Comparison of ENCODE assay signal across 9 cellular contexts in the genomic region with DNA sequence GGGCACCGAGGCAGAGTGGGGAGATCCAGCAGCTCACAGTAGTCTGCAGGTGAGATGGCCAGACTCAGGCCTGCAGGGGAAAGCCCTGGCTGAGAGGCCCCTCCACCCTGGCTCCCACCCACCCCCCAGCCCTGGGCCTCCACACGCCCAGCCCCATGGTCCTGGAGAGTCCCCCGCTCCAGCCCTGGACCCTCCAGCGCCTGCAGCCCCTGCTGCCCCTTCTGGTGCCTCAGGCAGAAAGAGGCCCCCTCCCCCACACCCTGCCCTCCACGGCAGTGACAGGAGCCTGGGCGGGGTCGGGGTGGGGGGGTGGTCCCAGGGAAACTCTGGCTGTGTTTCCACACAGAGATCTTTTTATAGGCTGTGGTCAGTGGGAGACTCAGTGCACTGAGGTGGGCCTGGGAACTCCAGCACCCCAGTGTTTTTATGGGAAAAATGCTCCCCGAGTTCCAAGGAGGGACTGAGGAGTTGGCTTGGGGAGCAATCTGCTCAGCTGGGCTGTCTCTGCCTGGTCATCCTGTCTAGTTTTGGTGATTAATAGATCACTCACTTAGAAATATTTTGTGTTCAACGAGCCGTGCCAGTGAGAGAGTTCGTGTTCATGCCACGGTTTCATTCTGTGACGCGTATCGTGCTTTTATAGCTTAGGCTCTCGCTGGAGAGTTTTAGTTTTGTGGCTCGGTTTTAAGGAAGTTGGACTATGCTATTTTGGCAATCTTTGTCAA. TPM values are rescaled to one million over a fixed set of nuclear protein-coding genes. Genes with fewer than 3 reads are reported as not detected.
A peak's percentile ranks its signal among the peaks of the same experiment; 100 is the strongest.
DNase-seq lines count a peak whose midpoint lies in the region; TF ChIP-seq lines count a peak whose summit lies in the region.
"Had no signal": no experiment of that assay in that cellular context is flagged by ENCODE, and none has a peak within 500 bp of the region (broad histone marks: within the 10 kb centered on the region; RNA-seq: fewer than 3 reads in every experiment).

No MANE protein-coding gene starts in this region.

- no peak overlapping the region for H3K27ac ChIP-seq in neural progenitor cell

- no peaks in the 10 kb centered on the region for H3K36me3 ChIP-seq in neural progenitor cell

- peak overlapping the region; percentile 97 for H3K27ac Mint-ChIP-seq in HFFc6
- peak overlapping the region; percentile 6 for H3K27ac Mint-ChIP-seq in endothelial cell (ENCODE audit: unreplicated experiment)
- H3K27ac Mint-ChIP-seq in neural progenitor cell: peak overlapping the region; percentile 57
- H3K27ac Mint-ChIP-seq: T-helper 1 cell treated with Interleukin-12 subunit alpha and Interleukin-12 subunit beta and Interleukin-4 antibody, amounts not matched to agents 30 μg/mL and 1 μg/mL, for 36 hours had no signal

- H3K79me2 ChIP-seq in neural progenitor cell (ENCODE audit: low read depth): no peaks in the 10 kb centered on the region

- H3K36me3 Mint-ChIP-seq in HFFc6 (ENCODE audit: low read depth) (no peaks in the 10 kb centered on the region), endothelial cell (ENCODE audit: low read depth, unreplicated experiment) (peaks cover 11% of the 10 kb centered on the region), neural progenitor cell (peaks cover 4% of the 10 kb centered on the region)

- H2AFZ ChIP-seq in neural progenitor cell (replicated peaks): no peak overlapping the region

- TF ChIP-seq CTCF in GM10266 (IDR thresholded peaks at IDR 0.05; ENCODE audit: control insufficient read depth, insufficient read depth, low read depth, missing control alignments) (no peak), HFFc6 (IDR thresholded peaks at IDR 0.05) (no peak), endothelial cell (IDR thresholded peaks at IDR 0.05; ENCODE audit: unreplicated experiment) (no peak), neural progenitor cell (IDR thresholded peaks at IDR 0.05) (no peak)

- H4K20me1 ChIP-seq in neural progenitor cell (ENCODE audit: low read depth): peaks cover 56% of the 10 kb centered on the region

- H3K4me3 ChIP-seq in neural progenitor cell: no peak overlapping the region

- H3K4me2 ChIP-seq in neural progenitor cell: peak overlapping the region; percentile 25

- H3K9me3 Mint-ChIP-seq in HFFc6 (no peaks in the 10 kb centered on the region), endothelial cell (ENCODE audit: unreplicated experiment) (no peaks in the 10 kb centered on the region), neural progenitor cell (no peaks in the 10 kb centered on the region)
- H3K9me3 Mint-ChIP-seq: T-helper 1 cell treated with Interleukin-12 subunit alpha and Interleukin-12 subunit beta and Interleukin-4 antibody, amounts not matched to agents 30 μg/mL and 1 μg/mL, for 36 hours had no signal

- H3K4me1 ChIP-seq in neural progenitor cell: peaks cover 66% of the 10 kb centered on the region

- H3K4me3 Mint-ChIP-seq in HFFc6: peak overlapping the region; percentile 90
- H3K4me3 Mint-ChIP-seq in endothelial cell (ENCODE audit: unreplicated experiment): peak overlapping the region; percentile 48
- H3K4me3 Mint-ChIP-seq in neural progenitor cell: peak overlapping the region; percentile 48
- H3K4me3 Mint-ChIP-seq: T-helper 1 cell treated with Interleukin-12 subunit alpha and Interleukin-12 subunit beta and Interleukin-4 antibody, amounts not matched to agents 30 μg/mL and 1 μg/mL, for 36 hours had no signal

- DNase-seq in GM10266 (ENCODE audit: extremely low spot score) (peak; percentile 77), HFFc6 (peak; percentile 84), NOMO-1 (lab: John Stamatoyannopoulos, UW; ENCODE audit: unreplicated experiment in 2 of 2) (peak; percentile 66 to 85), endothelial cell (ENCODE audit: low spot score) (no peak), neural progenitor cell (ENCODE audit: low spot score) (no peak), occipital lobe (lab: John Stamatoyannopoulos, UW) (no peak), SW480 (ENCODE audit: low spot score) (no peak)
- DNase-seq in activated effector memory CD4-positive, alpha-beta T cell treated with anti-CD3 and anti-CD28 coated beads, Interleukin-2, amount 50 U/mL, for 16 hours: no peak

- no peaks in the 10 kb centered on the region for H3K9me3 ChIP-seq in neural progenitor cell (ENCODE audit: low read depth)

- no peak overlapping the region for H3K9ac ChIP-seq in neural progenitor cell

- no peaks in the 10 kb centered on the region for H3K27me3 ChIP-seq in neural progenitor cell

- H3K27me3 Mint-ChIP-seq in HFFc6 (ENCODE audit: insufficient read depth) (peaks cover 9% of the 10 kb centered on the region), endothelial cell (ENCODE audit: unreplicated experiment) (peaks cover 8% of the 10 kb centered on the region), neural progenitor cell (ENCODE audit: insufficient read depth, low read depth) (peaks cover 10% of the 10 kb centered on the region)

- peaks cover 11% of the 10 kb centered on the region for H3F3A ChIP-seq in neural progenitor cell (ENCODE audit: low read depth)

- H3K4me1 Mint-ChIP-seq in HFFc6 (ENCODE audit: low read depth) (peaks cover 34% of the 10 kb centered on the region), endothelial cell (ENCODE audit: unreplicated experiment) (peaks cover 50% of the 10 kb centered on the region), neural progenitor cell (peaks cover 62% of the 10 kb centered on the region)

RNA-seq across cellular contexts. Expression of a gene that starts 53.1 kb away (rescaled TPM):
- total RNA-seq in HFFc6 (2021; fragmentation: NEBNext Ultra II Directional; extraction: Animal tissue kit (Norgen Biotek cat#: 25700)): under 1 TPM in 1 of 6 experiments, not detected in 5; 0.07 TPM
- total RNA-seq in endothelial cell (ENCODE audit: unreplicated experiment) (2.4 TPM), neural progenitor cell (ENCODE audit: low replicate concordance) (not detected in 2 replicates), occipital lobe (1.2 TPM)

Comparison
In these comparisons a context has a peak if more than half of its experiments do, and no peak if none do; other contexts are left out.
1. DNase-seq: peak in GM10266 (single experiment), HFFc6 (single experiment) and NOMO-1 (2 of 2); none in endothelial cell (single experiment), neural progenitor cell (single experiment), occipital lobe (single experiment), activated effector memory CD4-positive, alpha-beta T cell treated with anti-CD3 and anti-CD28 coated beads, Interleukin-2, amount 50 U/mL, for 16 hours (single experiment) and SW480 (single experiment).
2. H3K27ac Mint-ChIP-seq: peak in every context shown above with its lines; median percentile 97 in HFFc6; 57 in neural progenitor cell; 6 in endothelial cell.
3. Peak in every context shown above with its lines, with median percentiles within 50 percentile points of each other: H3K4me3 Mint-ChIP-seq.